In genomic region chr19:42450314-42450934, GRCh38 we compare ENCODE assay signal across 1 cellular context.
A peak's percentile ranks its signal among the peaks of the same experiment; 100 is the strongest.
TF ChIP-seq lines count a peak whose summit lies in the region.

No MANE protein-coding gene starts in this region.

TF ChIP-seq in HepG2, 621 proteins besides CTCF, POLR2A, EP300 and RAD21 (continued from another document):
- TF ChIP-seq ZBTB39 (CRISPR knock-in tag; IDR thresholded peaks at IDR 0.05) = 0 out of 2 replicates have a peak, but pooled peaks have one; percentile 46
- TF ChIP-seq ZSCAN9 (CRISPR knock-in tag; IDR thresholded peaks at IDR 0.05; ENCODE audit: borderline replicate concordance) = peak; percentile 67; the same call in 1 of the 2 replicates
- TF ChIP-seq SMYD3 (CRISPR knock-in tag; IDR thresholded peaks at IDR 0.05) = 0 out of 2 replicates have a peak, but pooled peaks have one; percentile 62
- TF ChIP-seq ARID5B (CRISPR knock-in tag; IDR thresholded peaks at IDR 0.05) = peak; percentile 94
- TF ChIP-seq ZMYM4 (CRISPR knock-in tag; IDR thresholded peaks at IDR 0.05) = peak; percentile 78
- peak; percentile 85; the same call in 1 of the 2 replicates for TF ChIP-seq ZNF746 (CRISPR knock-in tag; IDR thresholded peaks at IDR 0.05)
- 0 out of 2 replicates have a peak, but pooled peaks have one; percentile 39 for TF ChIP-seq ZHX2 (IDR thresholded peaks at IDR 0.05; ENCODE audit: low read depth)
- TF ChIP-seq ZHX2 (CRISPR knock-in tag; IDR thresholded peaks at IDR 0.05; ENCODE audit: borderline replicate concordance) = no peak
- TF ChIP-seq ZNF205 (CRISPR knock-in tag; IDR thresholded peaks at IDR 0.05) = peak; percentile 58; the same call in 1 of the 2 replicates
- TF ChIP-seq IRF2 (CRISPR knock-in tag; IDR thresholded peaks at IDR 0.05) = peak; percentile 96
- TF ChIP-seq XRCC5 (optimal IDR thresholded peaks at IDR 0.05; ENCODE audit: low read length) = peak; percentile 41
- no peak for TF ChIP-seq HHEX (CRISPR knock-in tag; IDR thresholded peaks at IDR 0.05)
- no peak for TF ChIP-seq NFE2L1 (CRISPR knock-in tag; IDR thresholded peaks at IDR 0.05; ENCODE audit: borderline replicate concordance)
- peak; percentile 69; the same call in 1 of the 2 replicates for TF ChIP-seq ZFP36L1 (CRISPR knock-in tag; IDR thresholded peaks at IDR 0.05)
- TF ChIP-seq MXD3 (CRISPR knock-in tag; IDR thresholded peaks at IDR 0.05) = no peak
- peak; percentile 75; the same call in 1 of the 2 replicates for TF ChIP-seq ETV6 (CRISPR knock-in tag; conservative IDR thresholded peaks at IDR 0.05)
- TF ChIP-seq CSRNP1 (CRISPR knock-in tag; IDR thresholded peaks at IDR 0.05) = 0 out of 2 replicates have a peak, but pooled peaks have one; percentile 63
- TF ChIP-seq ZNF891 (CRISPR knock-in tag; IDR thresholded peaks at IDR 0.05) = no peak
- TF ChIP-seq HMG20B (CRISPR knock-in tag; conservative IDR thresholded peaks at IDR 0.05) = peak; percentile 86
